In the genomic region with DNA sequence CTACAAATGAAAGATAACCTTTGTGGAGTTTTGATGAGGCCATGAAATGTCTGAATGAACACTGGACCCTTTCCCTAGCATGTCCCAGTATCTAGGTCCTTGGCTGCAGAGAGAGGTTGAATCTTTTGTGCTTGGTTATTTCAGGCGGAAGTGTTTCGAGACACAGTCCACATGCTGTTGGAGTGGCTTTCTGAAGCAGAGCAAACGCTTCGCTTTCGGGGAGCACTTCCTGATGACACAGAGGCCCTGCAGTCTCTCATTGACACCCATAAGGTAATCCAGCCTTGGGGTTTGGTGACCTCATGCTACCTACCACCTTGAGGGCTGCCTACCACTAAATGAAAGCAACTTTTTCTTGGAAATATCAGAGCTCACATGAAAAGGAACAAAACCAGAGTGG, we compare ENCODE assay signal across 19 cellular contexts. TPM values are rescaled to one million over a fixed set of nuclear protein-coding genes. Genes with fewer than 3 reads are reported as not detected.
DNase-seq lines count a peak whose midpoint lies in the region; ATAC-seq lines count a peak whose summit lies in the region.
"Had no signal": no experiment of that assay in that cellular context is flagged by ENCODE, and none has a peak within 500 bp of the region (broad histone marks: within the 10 kb centered on the region; RNA-seq: fewer than 3 reads in every experiment).

No MANE protein-coding gene starts in this region.

- intact Hi-C loops in activated CD4-positive, alpha-beta memory T cell treated with anti-CD3 and anti-CD28 coated beads for 36 hours (cut with micrococcal nuclease), result no loop called here
- intact Hi-C loops in activated T-helper 1 cell treated with anti-CD3 and anti-CD28 coated beads, Interleukin-12 subunit alpha, Interleukin-12 subunit beta, Interleukin-2, Interleukin-4 antibody, amounts not matched to agents 30 ng/mL and 10 ng/mL and 1 ng/mL, durations not matched to agents 14 hours and 24 hours and 36 hours (cut with micrococcal nuclease), result no loop called here
- intact Hi-C loops in right cardiac atrium (cut with DNase I), result loop anchor here in 1 of 4 donors (10.0 kb wide), 1 partner anchor 118 kb away; no protein-coding TSS in a partner anchor

- 76% methylated on average over 5 of the region's 5 CpGs for WGBS in right cardiac atrium

- CTCF ChIA-PET in activated naive CD4-positive, alpha-beta T cell treated with anti-CD3 and anti-CD28 coated beads, Interleukin-2, amount 10 ng/mL, durations not matched to agents 7 days and 5 days (lab: Charles Lee), result no interaction called here
- CTCF ChIA-PET in activated CD4-positive, alpha-beta memory T cell treated with anti-CD3 and anti-CD28 coated beads for 36 hours (lab: Charles Lee), result no interaction called here

- no peaks in the 10 kb centered on the region for H3K27me3 Mint-ChIP-seq in activated naive CD4-positive, alpha-beta T cell treated with anti-CD3 and anti-CD28 coated beads, Interleukin-2, amount 10 ng/mL, durations not matched to agents 7 days and 5 days
- H3K27me3 Mint-ChIP-seq in activated CD4-positive, alpha-beta memory T cell treated with anti-CD3 and anti-CD28 coated beads for 36 hours, result no peaks in the 10 kb centered on the region
- H3K27me3 Mint-ChIP-seq in activated T-helper 1 cell treated with anti-CD3 and anti-CD28 coated beads, Interleukin-12 subunit alpha, Interleukin-12 subunit beta, Interleukin-2, Interleukin-4 antibody, amounts not matched to agents 30 ng/mL and 10 ng/mL and 1 ng/mL, durations not matched to agents 14 hours and 24 hours and 36 hours (ENCODE audit: insufficient read depth), result no peaks in the 10 kb centered on the region

- H3K4me3 Mint-ChIP-seq in activated naive CD4-positive, alpha-beta T cell treated with anti-CD3 and anti-CD28 coated beads, Interleukin-2, amount 10 ng/mL, durations not matched to agents 7 days and 5 days, result no peak overlapping the region
- no peak overlapping the region for H3K4me3 Mint-ChIP-seq in activated CD4-positive, alpha-beta memory T cell treated with anti-CD3 and anti-CD28 coated beads for 36 hours
- no peak overlapping the region for H3K4me3 Mint-ChIP-seq in activated T-helper 1 cell treated with anti-CD3 and anti-CD28 coated beads, Interleukin-12 subunit alpha, Interleukin-12 subunit beta, Interleukin-2, Interleukin-4 antibody, amounts not matched to agents 30 ng/mL and 10 ng/mL and 1 ng/mL, durations not matched to agents 14 hours and 24 hours and 36 hours

- H3K27me3 ChIP-seq in right cardiac atrium (ENCODE audit: control insufficient read depth, insufficient read depth), result no peaks in the 10 kb centered on the region

- H3K4me1 ChIP-seq in right cardiac atrium (ENCODE audit: control insufficient read depth, insufficient read depth, low read length), result no peaks in the 10 kb centered on the region

- H3K9me3 Mint-ChIP-seq in activated naive CD4-positive, alpha-beta T cell treated with anti-CD3 and anti-CD28 coated beads, Interleukin-2, amount 10 ng/mL, durations not matched to agents 7 days and 5 days, result no peaks in the 10 kb centered on the region
- no peaks in the 10 kb centered on the region for H3K9me3 Mint-ChIP-seq in activated CD4-positive, alpha-beta memory T cell treated with anti-CD3 and anti-CD28 coated beads for 36 hours
- no peaks in the 10 kb centered on the region for H3K9me3 Mint-ChIP-seq in activated T-helper 1 cell treated with anti-CD3 and anti-CD28 coated beads, Interleukin-12 subunit alpha, Interleukin-12 subunit beta, Interleukin-2, Interleukin-4 antibody, amounts not matched to agents 30 ng/mL and 10 ng/mL and 1 ng/mL, durations not matched to agents 14 hours and 24 hours and 36 hours

- DNase-seq in activated naive CD4-positive, alpha-beta T cell treated with anti-CD3 and anti-CD28 coated beads, Interleukin-2, amount 10 ng/mL, durations not matched to agents 7 days and 5 days, result peak; percentile 37
- DNase-seq in activated naive CD4-positive, alpha-beta T cell treated with anti-CD3 and anti-CD28 coated beads, Interleukin-2, amount 50 U/mL, for 16 hours, result no peak
- no peak for DNase-seq in activated CD4-positive, alpha-beta memory T cell treated with anti-CD3 and anti-CD28 coated beads for 36 hours
- peak; percentile 6 for DNase-seq in activated T-helper 1 cell treated with anti-CD3 and anti-CD28 coated beads, Interleukin-12 subunit alpha, Interleukin-12 subunit beta, Interleukin-2, Interleukin-4 antibody, amounts not matched to agents 30 ng/mL and 10 ng/mL and 1 ng/mL, durations not matched to agents 14 hours and 24 hours and 36 hours (ENCODE audit: low spot score)
- no peak for DNase-seq in right cardiac atrium
- no peak for DNase-seq in D341Med (ENCODE audit: low spot score)
- no peak for DNase-seq in foreskin melanocyte
- DNase-seq: GF-D8, GOT3, NCI-H1048, NCI-H146, NCI-H2081, NCI-H510A, NCI-H774 had no signal

- H3K9me3 ChIP-seq in right cardiac atrium (ENCODE audit: control insufficient read depth, low read length), result no peaks in the 10 kb centered on the region

- no peak overlapping the region for H3K4me3 ChIP-seq in right cardiac atrium (ENCODE audit: low read length)

- H3K27ac ChIP-seq in right cardiac atrium (ENCODE audit: low read length), result peak overlapping the region; percentile 20
- H3K27ac ChIP-seq: C4-2B, KMS-11 had no signal

- POLR2A ChIA-PET in activated CD4-positive, alpha-beta memory T cell treated with anti-CD3 and anti-CD28 coated beads for 36 hours (lab: Charles Lee), result no interaction called here

- peak; percentile 41 to 65 for ATAC-seq in right cardiac atrium
- ATAC-seq in GM21381 (IDR thresholded peaks at IDR 0.05; ENCODE audit: unreplicated experiment), result no peak

- H3K36me3 Mint-ChIP-seq in activated naive CD4-positive, alpha-beta T cell treated with anti-CD3 and anti-CD28 coated beads, Interleukin-2, amount 10 ng/mL, durations not matched to agents 7 days and 5 days, result peaks cover 84% of the 10 kb centered on the region
- peaks cover 59% of the 10 kb centered on the region for H3K36me3 Mint-ChIP-seq in activated CD4-positive, alpha-beta memory T cell treated with anti-CD3 and anti-CD28 coated beads for 36 hours
- H3K36me3 Mint-ChIP-seq in activated T-helper 1 cell treated with anti-CD3 and anti-CD28 coated beads, Interleukin-12 subunit alpha, Interleukin-12 subunit beta, Interleukin-2, Interleukin-4 antibody, amounts not matched to agents 30 ng/mL and 10 ng/mL and 1 ng/mL, durations not matched to agents 14 hours and 24 hours and 36 hours (ENCODE audit: low read depth), result peaks cover 61% of the 10 kb centered on the region

- H3K27ac Mint-ChIP-seq in activated naive CD4-positive, alpha-beta T cell treated with anti-CD3 and anti-CD28 coated beads, Interleukin-2, amount 10 ng/mL, durations not matched to agents 7 days and 5 days, result peak overlapping the region; percentile 49
- H3K27ac Mint-ChIP-seq in activated CD4-positive, alpha-beta memory T cell treated with anti-CD3 and anti-CD28 coated beads for 36 hours, result peak overlapping the region; percentile 43
- H3K27ac Mint-ChIP-seq in activated T-helper 1 cell treated with anti-CD3 and anti-CD28 coated beads, Interleukin-12 subunit alpha, Interleukin-12 subunit beta, Interleukin-2, Interleukin-4 antibody, amounts not matched to agents 30 ng/mL and 10 ng/mL and 1 ng/mL, durations not matched to agents 14 hours and 24 hours and 36 hours, result peak overlapping the region; percentile 44

- peaks cover 14% of the 10 kb centered on the region for H3K4me1 Mint-ChIP-seq in activated naive CD4-positive, alpha-beta T cell treated with anti-CD3 and anti-CD28 coated beads, Interleukin-2, amount 10 ng/mL, durations not matched to agents 7 days and 5 days
- H3K4me1 Mint-ChIP-seq in activated CD4-positive, alpha-beta memory T cell treated with anti-CD3 and anti-CD28 coated beads for 36 hours (ENCODE audit: low read depth), result no peaks in the 10 kb centered on the region
- peaks cover 5% of the 10 kb centered on the region for H3K4me1 Mint-ChIP-seq in activated T-helper 1 cell treated with anti-CD3 and anti-CD28 coated beads, Interleukin-12 subunit alpha, Interleukin-12 subunit beta, Interleukin-2, Interleukin-4 antibody, amounts not matched to agents 30 ng/mL and 10 ng/mL and 1 ng/mL, durations not matched to agents 14 hours and 24 hours and 36 hours (ENCODE audit: low read depth)

RNA-seq across cellular contexts. Expression of gene BMP8A, which starts 38.9 kb away (rescaled TPM):
- total RNA-seq in activated CD4-positive, alpha-beta memory T cell treated with anti-CD3 and anti-CD28 coated beads for 36 hours, result not detected
- not detected in 2 replicates for total RNA-seq in activated T-helper 1 cell treated with anti-CD3 and anti-CD28 coated beads, Interleukin-12 subunit alpha, Interleukin-12 subunit beta, Interleukin-2, Interleukin-4 antibody, amounts not matched to agents 30 ng/mL and 10 ng/mL and 1 ng/mL, durations not matched to agents 14 hours and 24 hours and 36 hours
- total RNA-seq in right cardiac atrium, result 1 to 10 TPM; 1.6 to 2.5 (median 2.2) TPM
- 0.32 TPM for polyA plus RNA-seq in right cardiac atrium
- total RNA-seq: Daoy, M059J had no signal

Comparison
In these comparisons a context has a peak if more than half of its experiments do, and no peak if none do; other contexts are left out.
1. DNase-seq: peak in activated naive CD4-positive, alpha-beta T cell treated with anti-CD3 and anti-CD28 coated beads, Interleukin-2, amount 10 ng/mL, durations not matched to agents 7 days and 5 days (single experiment) and activated T-helper 1 cell treated with anti-CD3 and anti-CD28 coated beads, Interleukin-12 subunit alpha, Interleukin-12 subunit beta, Interleukin-2, Interleukin-4 antibody, amounts not matched to agents 30 ng/mL and 10 ng/mL and 1 ng/mL, durations not matched to agents 14 hours and 24 hours and 36 hours (single experiment); none in activated naive CD4-positive, alpha-beta T cell treated with anti-CD3 and anti-CD28 coated beads, Interleukin-2, amount 50 U/mL, for 16 hours (single experiment), activated CD4-positive, alpha-beta memory T cell treated with anti-CD3 and anti-CD28 coated beads for 36 hours (single experiment), right cardiac atrium (0 of 3), D341Med (single experiment) and foreskin melanocyte (single experiment).
2. Peak in every context shown above with its lines, with median percentiles within 50 percentile points of each other: H3K27ac Mint-ChIP-seq.